Comparison of ENCODE assay signal across 26 cellular contexts in genomic region chr10:32163076-32163773, GRCh38.
DNase-seq lines count a peak whose midpoint lies in the region; FAIRE-seq and TF ChIP-seq lines count a peak whose summit lies in the region.
"Had no signal": no experiment of that assay in that cellular context is flagged by ENCODE, and none has a peak within 500 bp of the region (broad histone marks: within the 10 kb centered on the region; RNA-seq: fewer than 3 reads in every experiment).

No MANE protein-coding gene starts in this region.

- H3K4me3 Mint-ChIP-seq in activated T-helper 1 cell treated with anti-CD3 and anti-CD28 coated beads, Interleukin-12 subunit alpha, Interleukin-12 subunit beta, Interleukin-2, Interleukin-4 antibody, amounts not matched to agents 30 ng/mL and 10 ng/mL and 1 ng/mL, durations not matched to agents 14 hours and 24 hours and 36 hours = no peak overlapping the region
- H3K4me3 Mint-ChIP-seq: activated CD4-positive, alpha-beta T cell treated with anti-CD3 and anti-CD28 coated beads, Interleukin-2, amount 10 ng/mL, durations not matched to agents 24 days and 14 days; naive thymus-derived CD4-positive, alpha-beta T cell; T-helper 1 cell treated with Interleukin-12 subunit alpha and Interleukin-12 subunit beta and Interleukin-4 antibody, amounts not matched to agents 30 μg/mL and 1 μg/mL, for 36 hours had no signal

- intact Hi-C loops in activated T-helper 1 cell treated with anti-CD3 and anti-CD28 coated beads, Interleukin-12 subunit alpha, Interleukin-12 subunit beta, Interleukin-2, Interleukin-4 antibody, amounts not matched to agents 30 ng/mL and 10 ng/mL and 1 ng/mL, durations not matched to agents 14 hours and 24 hours and 36 hours (cut with micrococcal nuclease) = no loop called here

- H3K27ac ChIP-seq in duodenal mucosa (ENCODE audit: low read depth, low read length) (no peak overlapping the region), mucosa of rectum (ENCODE audit: low read depth in 2 of 2, low read length in 2 of 2) (peak overlapping the region; percentile 53 to 76), caudate nucleus (ENCODE audit: low read depth, low read length) (no peak overlapping the region)
- H3K27ac ChIP-seq: SJSA1, testis, uterus had no signal

- TF ChIP-seq POLR2A in GM12892 (IDR thresholded peaks at IDR 0.05; ENCODE audit: low read depth, low read length) = no peak
- no peak for TF ChIP-seq POLR2A in H54 (IDR thresholded peaks at IDR 0.05; ENCODE audit: low read depth, low read length)

- H3K4me1 ChIP-seq in duodenal mucosa (ENCODE audit: control insufficient read depth in 1 of 2, insufficient read depth in 2 of 2, low read length in 2 of 2) (peaks cover 7 to 9% of the 10 kb centered on the region in 2 donors), mucosa of rectum (ENCODE audit: control insufficient read depth in 2 of 2, insufficient read depth in 2 of 2, low read length in 2 of 2) (peaks cover 6 to 7% of the 10 kb centered on the region in 2 donors)
- H3K4me1 ChIP-seq: SJSA1, testis, uterus had no signal

- H3K9ac ChIP-seq in duodenal mucosa (ENCODE audit: low read depth in 1 of 2, low read length in 2 of 2) = peak overlapping the region in 1 of 2 donors; percentile 32
- no peak overlapping the region for H3K9ac ChIP-seq in mucosa of rectum (ENCODE audit: low read depth in 1 of 2, low read length in 2 of 2)

- H3K9me3 Mint-ChIP-seq in activated T-helper 1 cell treated with anti-CD3 and anti-CD28 coated beads, Interleukin-12 subunit alpha, Interleukin-12 subunit beta, Interleukin-2, Interleukin-4 antibody, amounts not matched to agents 30 ng/mL and 10 ng/mL and 1 ng/mL, durations not matched to agents 14 hours and 24 hours and 36 hours = no peaks in the 10 kb centered on the region
- H3K9me3 Mint-ChIP-seq: activated CD4-positive, alpha-beta T cell treated with anti-CD3 and anti-CD28 coated beads, Interleukin-2, amount 10 ng/mL, durations not matched to agents 24 days and 14 days; naive thymus-derived CD4-positive, alpha-beta T cell; T-helper 1 cell treated with Interleukin-12 subunit alpha and Interleukin-12 subunit beta and Interleukin-4 antibody, amounts not matched to agents 30 μg/mL and 1 μg/mL, for 36 hours had no signal

- H3K27me3 ChIP-seq in duodenal mucosa (ENCODE audit: control insufficient read depth in 1 of 2, insufficient read depth in 2 of 2, low read length in 2 of 2) = no peaks in the 10 kb centered on the region
- no peaks in the 10 kb centered on the region for H3K27me3 ChIP-seq in mucosa of rectum (ENCODE audit: control insufficient read depth in 2 of 2, insufficient read depth in 2 of 2, low read length in 2 of 2)
- H3K27me3 ChIP-seq: SJSA1, testis, uterus had no signal

- H3K36me3 ChIP-seq in duodenal mucosa (ENCODE audit: control insufficient read depth in 1 of 2, insufficient read depth in 2 of 2, low read length in 2 of 2) (no peaks in the 10 kb centered on the region), mucosa of rectum (ENCODE audit: control insufficient read depth in 2 of 2, insufficient read depth in 2 of 2, low read length in 2 of 2) (no peaks in the 10 kb centered on the region)
- H3K36me3 ChIP-seq: SJSA1, uterus had no signal

- no peaks in the 10 kb centered on the region for H3K36me3 Mint-ChIP-seq in activated T-helper 1 cell treated with anti-CD3 and anti-CD28 coated beads, Interleukin-12 subunit alpha, Interleukin-12 subunit beta, Interleukin-2, Interleukin-4 antibody, amounts not matched to agents 30 ng/mL and 10 ng/mL and 1 ng/mL, durations not matched to agents 14 hours and 24 hours and 36 hours (ENCODE audit: low read depth)
- H3K36me3 Mint-ChIP-seq: naive thymus-derived CD4-positive, alpha-beta T cell had no signal

- no peak overlapping the region for H3K27ac Mint-ChIP-seq in activated T-helper 1 cell treated with anti-CD3 and anti-CD28 coated beads, Interleukin-12 subunit alpha, Interleukin-12 subunit beta, Interleukin-2, Interleukin-4 antibody, amounts not matched to agents 30 ng/mL and 10 ng/mL and 1 ng/mL, durations not matched to agents 14 hours and 24 hours and 36 hours
- H3K27ac Mint-ChIP-seq: activated CD4-positive, alpha-beta T cell treated with anti-CD3 and anti-CD28 coated beads, Interleukin-2, amount 10 ng/mL, durations not matched to agents 24 days and 14 days; naive thymus-derived CD4-positive, alpha-beta T cell; T-helper 1 cell treated with Interleukin-12 subunit alpha and Interleukin-12 subunit beta and Interleukin-4 antibody, amounts not matched to agents 30 μg/mL and 1 μg/mL, for 36 hours had no signal

- FAIRE-seq in GM12892 (lab: Jason Lieb, UNC) (peak; percentile 5), H54 (lab: Jason Lieb, UNC) (no peak)
- FAIRE-seq: endometrium, GM19239 had no signal

- H3K4me3 ChIP-seq in duodenal mucosa (ENCODE audit: low read depth in 1 of 2, low read length in 2 of 2) = peak overlapping the region; percentile 45 to 57
- H3K4me3 ChIP-seq in mucosa of rectum (ENCODE audit: low read length in 2 of 2) = peak overlapping the region in 1 of 2 donors; percentile 38
- H3K4me3 ChIP-seq: SJSA1, testis, uterus had no signal

- peaks cover 5% of the 10 kb centered on the region for H3K27me3 Mint-ChIP-seq in activated T-helper 1 cell treated with anti-CD3 and anti-CD28 coated beads, Interleukin-12 subunit alpha, Interleukin-12 subunit beta, Interleukin-2, Interleukin-4 antibody, amounts not matched to agents 30 ng/mL and 10 ng/mL and 1 ng/mL, durations not matched to agents 14 hours and 24 hours and 36 hours (ENCODE audit: insufficient read depth)

- no peaks in the 10 kb centered on the region for H3K4me1 Mint-ChIP-seq in activated T-helper 1 cell treated with anti-CD3 and anti-CD28 coated beads, Interleukin-12 subunit alpha, Interleukin-12 subunit beta, Interleukin-2, Interleukin-4 antibody, amounts not matched to agents 30 ng/mL and 10 ng/mL and 1 ng/mL, durations not matched to agents 14 hours and 24 hours and 36 hours (ENCODE audit: low read depth)
- H3K4me1 Mint-ChIP-seq: activated CD4-positive, alpha-beta T cell treated with anti-CD3 and anti-CD28 coated beads, Interleukin-2, amount 10 ng/mL, durations not matched to agents 24 days and 14 days; naive thymus-derived CD4-positive, alpha-beta T cell had no signal

- peak; percentile 14 for DNase-seq in AG08395 (ENCODE audit: low spot score)
- no peak for DNase-seq in GM12892 (ENCODE audit: insufficient read length)
- DNase-seq in activated T-helper 1 cell treated with anti-CD3 and anti-CD28 coated beads, Interleukin-12 subunit alpha, Interleukin-12 subunit beta, Interleukin-2, Interleukin-4 antibody, amounts not matched to agents 30 ng/mL and 10 ng/mL and 1 ng/mL, durations not matched to agents 14 hours and 24 hours and 36 hours (ENCODE audit: low spot score) = no peak
- DNase-seq in caudate nucleus (lab: John Stamatoyannopoulos, UW) = no peak
- DNase-seq in occipital lobe (lab: John Stamatoyannopoulos, UW) = no peak
- DNase-seq in H54 (ENCODE audit: insufficient read length, low spot score) = no peak
- DNase-seq: activated CD4-positive, alpha-beta T cell treated with anti-CD3 and anti-CD28 coated beads, Interleukin-2, amount 10 ng/mL, durations not matched to agents 24 days and 14 days; activated naive CD4-positive, alpha-beta T cell treated with anti-CD3 and anti-CD28 coated beads, Interleukin-2, amount 50 U/mL, for 16 hours; activated T-cell treated with anti-CD3 and anti-CD28 coated beads, Interleukin-2, amount 50 U/mL, for 48 hours; amygdala; C1 segment of cervical spinal cord; naive thymus-derived CD4-positive, alpha-beta T cell; NCI-H1436; nucleus accumbens; retina; stimulated activated CD4-positive, alpha-beta T cell treated with anti-CD3 and anti-CD28 coated beads, Interleukin-12 subunit alpha, Interleukin-12 subunit beta, amount 100 ng/mL, for 4 hours; stimulated activated CD4-positive, alpha-beta T cell treated with anti-CD3 and anti-CD28 coated beads, Interleukin-4, amount 100 ng/mL, for 24 hours; stimulated activated naive CD4-positive, alpha-beta T cell; testis; uterus had no signal

- H3K9me3 ChIP-seq in duodenal mucosa (ENCODE audit: control insufficient read depth in 1 of 2, low read length in 2 of 2) (no peaks in the 10 kb centered on the region), mucosa of rectum (ENCODE audit: control insufficient read depth in 2 of 2, low read length in 2 of 2) (no peaks in the 10 kb centered on the region)
- H3K9me3 ChIP-seq: SJSA1, testis, uterus had no signal

Comparison
In these comparisons a context has a peak if more than half of its experiments do, and no peak if none do; other contexts are left out.
1. H3K27ac ChIP-seq: peak in mucosa of rectum (2 of 2); none in duodenal mucosa (single experiment) and caudate nucleus (single experiment).